1 cellular context compared by ENCODE assay signal in the genomic region with DNA sequence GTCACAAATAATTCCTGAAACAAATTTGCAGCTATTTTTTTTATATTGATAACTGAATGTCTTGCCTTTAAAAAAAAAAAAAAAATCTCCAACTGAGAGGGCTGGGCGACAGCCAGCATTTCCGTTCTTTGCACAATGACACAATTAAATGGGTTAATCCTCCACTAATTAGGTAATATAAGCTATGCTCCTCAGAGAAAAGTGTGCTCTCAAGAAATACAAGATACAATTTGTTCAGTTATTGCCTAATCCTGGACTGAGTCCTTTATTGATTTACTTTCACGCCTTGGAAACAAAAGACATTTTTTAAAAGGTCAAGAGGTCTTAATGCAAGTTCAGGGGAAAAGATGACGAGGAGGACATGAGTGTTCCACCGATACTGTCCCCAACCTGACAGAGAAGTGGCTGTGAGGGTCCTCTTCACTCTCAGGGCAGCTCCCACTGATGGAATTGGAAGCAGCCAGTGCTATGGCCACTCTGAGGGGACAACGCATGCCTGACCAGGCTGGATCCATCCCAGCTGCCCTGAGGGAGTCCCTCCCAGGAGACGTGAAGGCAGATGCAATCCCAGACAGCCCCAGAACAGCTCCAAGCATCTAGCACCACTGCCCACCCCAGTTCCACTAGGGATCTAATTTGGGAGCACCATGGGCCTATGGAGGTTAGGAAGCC.
TF ChIP-seq lines count a peak whose summit lies in the region.

No MANE protein-coding gene starts in this region.

TF ChIP-seq in HepG2, 621 proteins besides CTCF, POLR2A, EP300 and RAD21 (continued from another document):
- TF ChIP-seq NR2F6 (IDR thresholded peaks at IDR 0.05) (peak; percentile 46), NR2F6 (CRISPR knock-in tag; IDR thresholded peaks at IDR 0.05) (no peak)
